ENCODE assay signal across 8 cellular contexts in the genomic region with DNA sequence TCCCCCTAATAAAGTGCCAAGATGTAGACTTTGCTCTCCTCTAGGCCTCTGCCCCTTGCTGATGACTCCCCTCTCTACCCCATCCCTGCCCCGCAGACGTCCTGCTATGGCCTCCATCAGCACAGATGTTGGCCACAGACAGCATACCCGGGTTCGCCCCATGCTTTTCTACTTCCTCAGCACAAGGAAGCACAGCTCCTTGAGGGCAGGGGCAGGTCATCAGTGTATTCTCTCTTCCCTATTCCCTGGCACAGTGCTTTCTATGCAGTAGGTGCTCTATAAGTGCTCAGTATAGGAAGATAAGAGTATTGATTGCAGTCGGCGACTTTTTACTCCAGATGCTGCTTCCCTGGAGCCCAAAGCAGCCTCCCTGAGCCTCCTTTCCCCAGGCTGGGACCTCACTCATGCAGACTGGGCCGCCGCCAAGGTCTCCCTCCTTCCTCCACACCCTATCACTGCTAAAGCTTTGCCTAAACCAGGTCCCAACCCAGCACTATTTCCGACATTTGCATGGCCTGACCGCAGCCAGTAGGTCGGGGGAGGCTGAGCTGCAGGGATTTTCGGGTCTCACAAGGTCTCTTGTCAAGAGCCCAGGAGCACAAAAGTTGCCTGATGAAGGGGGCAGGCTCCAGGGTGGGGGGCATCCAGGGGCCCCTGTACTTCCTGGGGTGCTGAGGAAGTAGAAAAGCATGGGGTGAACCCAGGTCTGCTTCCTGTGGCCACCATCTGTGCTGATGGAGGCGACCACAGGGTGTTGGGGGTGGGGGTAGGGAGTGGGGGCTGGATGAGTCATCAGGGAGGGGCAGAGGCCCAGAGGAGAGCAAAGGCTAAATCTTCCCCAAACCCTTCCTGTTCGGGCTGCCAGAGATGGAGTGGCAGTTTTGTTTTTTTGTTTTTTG. TPM values are rescaled to one million over a fixed set of nuclear protein-coding genes. Genes with fewer than 3 reads are reported as not detected.
A peak's percentile ranks its signal among the peaks of the same experiment; 100 is the strongest.
DNase-seq lines count a peak whose midpoint lies in the region; ATAC-seq and TF ChIP-seq lines count a peak whose summit lies in the region.

No MANE protein-coding gene starts in this region.

- H3K9me3 ChIP-seq in psoas muscle (no peaks in the 10 kb centered on the region), HAP-1 (no peaks in the 10 kb centered on the region)

- in situ Hi-C loops in HAP-1 (cut with MboI; ENCODE audit: low sequenced_read_pairs): no loop called here

- no peak overlapping the region for H3K27ac ChIP-seq in psoas muscle

- no peak for TF ChIP-seq CTCF in psoas muscle (IDR thresholded peaks at IDR 0.05)

- ATAC-seq in GM19351 (IDR thresholded peaks at IDR 0.05; ENCODE audit: unreplicated experiment) (peak; percentile 77), HG03159 (IDR thresholded peaks at IDR 0.05; ENCODE audit: unreplicated experiment) (peak; percentile 69), psoas muscle (peak in 3 of 4 donors; percentile 43 to 58 (median 56))

- no peaks in the 10 kb centered on the region for H3K4me1 ChIP-seq in psoas muscle
- no peaks in the 10 kb centered on the region for H3K4me1 ChIP-seq in HAP-1

- H3K9me3 Mint-ChIP-seq in activated naive CD8-positive, alpha-beta T cell (ENCODE audit: low read depth): no peaks in the 10 kb centered on the region

- intact Hi-C loops in psoas muscle (cut with DNase I): no loop called here

- peak; percentile 26 for DNase-seq in T follicular helper cell (ENCODE audit: low read depth)
- DNase-seq in psoas muscle: peak; percentile 55 to 72
- DNase-seq in NCI-H774 (lab: John Stamatoyannopoulos, UW): no peak
- no peak for DNase-seq in AG08396 (ENCODE audit: low spot score)
- no peak for DNase-seq in HAP-1 (ENCODE audit: low spot score in 2 of 2)

- H3K27ac Mint-ChIP-seq in activated naive CD8-positive, alpha-beta T cell: peak overlapping the region; percentile 87

- H3K4me1 Mint-ChIP-seq in activated naive CD8-positive, alpha-beta T cell (ENCODE audit: low read depth): peaks cover 38% of the 10 kb centered on the region

- 67 to 73% (median 72%) methylated on average over 14 of the region's 14 CpGs for WGBS in psoas muscle, 3 donors

- no peaks in the 10 kb centered on the region for H3K36me3 ChIP-seq in psoas muscle (ENCODE audit: insufficient read depth in 1 of 2, low read depth in 1 of 2)
- no peaks in the 10 kb centered on the region for H3K36me3 ChIP-seq in HAP-1 (replicated peaks)

- H3K4me3 ChIP-seq in psoas muscle: no peak overlapping the region
- H3K4me3 ChIP-seq in HAP-1: no peak overlapping the region

- no peaks in the 10 kb centered on the region for H3K36me3 Mint-ChIP-seq in activated naive CD8-positive, alpha-beta T cell

- peak overlapping the region; percentile 46 for H3K4me3 Mint-ChIP-seq in activated naive CD8-positive, alpha-beta T cell

- no peaks in the 10 kb centered on the region for H3K27me3 Mint-ChIP-seq in activated naive CD8-positive, alpha-beta T cell

- H3K27me3 ChIP-seq in psoas muscle (ENCODE audit: insufficient read depth in 3 of 3, low read length in 2 of 3) (no peaks in the 10 kb centered on the region), HAP-1 (ENCODE audit: low read depth) (peaks cover 6% of the 10 kb centered on the region; the same call in 1 of the 2 replicates)

RNA-seq across cellular contexts. Expression of gene CALHM3, which starts 8.0 kb away (rescaled TPM):
- not detected for total RNA-seq in psoas muscle
- not detected for polyA plus RNA-seq in psoas muscle

RNA-seq across cellular contexts. Expression of gene CALHM1, which starts 12.3 kb away (rescaled TPM):
- total RNA-seq in psoas muscle: not detected
- polyA plus RNA-seq in psoas muscle: not detected

RNA-seq across cellular contexts. Expression of gene CALHM2, which starts 18.8 kb away (rescaled TPM):
- total RNA-seq in psoas muscle: 1 to 10 TPM; 6.5 to 9.3 (median 7.3) TPM
- 1 to 10 TPM; 6.3 to 7.8 (median 7.5) TPM for polyA plus RNA-seq in psoas muscle

RNA-seq across cellular contexts. Expression of gene NEURL1, which starts 22.5 kb away (rescaled TPM):
- 100 to 1,000 TPM in 1 of 4 donors, 10 to 100 TPM in 3; 33.6 to 103 (median 71.4) TPM for total RNA-seq in psoas muscle
- polyA plus RNA-seq in psoas muscle: 10 to 100 TPM; 10.9 to 87.0 (median 35.9) TPM

Comparison
In these comparisons a context has a peak if more than half of its experiments do, and no peak if none do; other contexts are left out.
1. DNase-seq: peak in T follicular helper cell (single experiment) and psoas muscle (2 of 2); none in NCI-H774 (single experiment), AG08396 (single experiment) and HAP-1 (0 of 2).
2. Peak in every context shown above with its lines, with median percentiles within 50 percentile points of each other: ATAC-seq.